ENCODE assay signal across 8 cellular contexts in the genomic region with DNA sequence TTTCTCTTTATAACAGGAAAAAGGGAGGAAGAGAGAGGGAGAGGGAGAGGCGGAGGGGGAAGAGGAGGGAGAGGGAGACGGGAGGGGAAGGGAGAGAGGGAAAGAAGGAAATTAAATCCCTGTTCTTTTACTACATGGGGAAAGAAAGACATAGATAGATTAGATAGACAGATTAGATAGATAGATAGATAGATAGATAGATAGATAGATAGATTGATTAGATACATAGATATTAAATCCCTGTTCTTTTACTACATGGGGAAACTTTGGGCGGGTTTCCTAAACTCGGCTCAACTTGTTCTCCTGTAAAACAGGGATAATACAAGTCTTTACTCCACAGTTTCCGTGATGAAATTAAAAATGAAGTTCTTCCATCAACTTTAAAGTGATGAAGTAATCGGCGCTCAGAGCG. TPM values are rescaled to one million over a fixed set of nuclear protein-coding genes. Genes with fewer than 3 reads are reported as not detected.
DNase-seq lines count a peak whose midpoint lies in the region; ATAC-seq and TF ChIP-seq lines count a peak whose summit lies in the region.

No MANE protein-coding gene starts in this region.

- H3K4me3 ChIP-seq in astrocyte of the cerebellum (ENCODE audit: low read depth, low read length), result peak overlapping the region; percentile 78
- peak overlapping the region; percentile 66 to 75 (median 68) for H3K4me3 ChIP-seq in right lobe of liver
- H3K4me3 ChIP-seq in tibial artery, result peak overlapping the region; percentile 89 to 97

- peaks cover 35% of the 10 kb centered on the region for H3K4me1 Mint-ChIP-seq in activated T-cell treated with anti-CD3 and anti-CD28 coated beads, Interleukin-2, amount 50 U/mL, for 4 hours (ENCODE audit: low read depth)

- peak overlapping the region; percentile 94 for H3K4me3 Mint-ChIP-seq in activated T-cell treated with anti-CD3 and anti-CD28 coated beads, Interleukin-2, amount 50 U/mL, for 4 hours

- H3K27me3 Mint-ChIP-seq in activated T-cell treated with anti-CD3 and anti-CD28 coated beads, Interleukin-2, amount 50 U/mL, for 4 hours (ENCODE audit: low read depth), result no peaks in the 10 kb centered on the region

- TF ChIP-seq POLR2A in right lobe of liver (IDR thresholded peaks at IDR 0.05), result no peak

- DNase-seq in activated T-cell treated with anti-CD3 and anti-CD28 coated beads, Interleukin-2, amount 50 U/mL, for 4 hours, result no peak
- no peak for DNase-seq in activated T-cell treated with anti-CD3 and anti-CD28 coated beads, Interleukin-2, amount 50 U/mL, for 1 hour
- DNase-seq in astrocyte of the cerebellum (ENCODE audit: low read depth) (no peak), right lobe of liver (no peak), tibial artery (no peak), GOT3 (lab: John Stamatoyannopoulos, UW) (no peak), T-helper 9 cell (no peak), A172 (ENCODE audit: low spot score) (no peak)

- H3K36me3 ChIP-seq in right lobe of liver (peaks cover 0 to 21% (median 0%) of the 10 kb centered on the region in 4 donors), tibial artery (peaks cover 10 to 29% (median 15%) of the 10 kb centered on the region in 3 donors)

- H3K27ac ChIP-seq in right lobe of liver, result peak overlapping the region in 2 of 3 donors; percentile 39
- peak overlapping the region; percentile 70 to 81 for H3K27ac ChIP-seq in tibial artery

- no peak for TF ChIP-seq CTCF in astrocyte of the cerebellum (IDR thresholded peaks at IDR 0.05; ENCODE audit: low read depth, low read length, missing control alignments)
- no peak for TF ChIP-seq CTCF in right lobe of liver (IDR thresholded peaks at IDR 0.05)
- no peak for TF ChIP-seq CTCF in tibial artery (IDR thresholded peaks at IDR 0.05)

- WGBS in right lobe of liver (ENCODE audit: insufficient coverage, low coverage, low lambda C conversion rate, missing lambda C conversion rate), result 10% methylated on average over 6 of the region's 8 CpGs

- no peaks in the 10 kb centered on the region for H3K27me3 ChIP-seq in right lobe of liver
- H3K27me3 ChIP-seq in tibial artery, result no peaks in the 10 kb centered on the region

- no peaks in the 10 kb centered on the region for H3K9me3 ChIP-seq in right lobe of liver
- no peaks in the 10 kb centered on the region for H3K9me3 ChIP-seq in tibial artery

- intact Hi-C loops in right lobe of liver (cut with DNase I), result no loop called here
- intact Hi-C loops in tibial artery (cut with DNase I; ENCODE audit: low total_unique reads), result no loop called here

- in situ Hi-C loops in astrocyte of the cerebellum (cut with HindIII; ENCODE audit: low sequenced_read_pairs), result no loop called here

- peaks cover 23% of the 10 kb centered on the region for H3K36me3 Mint-ChIP-seq in activated T-cell treated with anti-CD3 and anti-CD28 coated beads, Interleukin-2, amount 50 U/mL, for 4 hours (ENCODE audit: insufficient read depth)

- H3K4me1 ChIP-seq in right lobe of liver (peaks cover 0 to 4% (median 0%) of the 10 kb centered on the region in 4 donors), tibial artery (peaks cover 0 to 17% (median 15%) of the 10 kb centered on the region in 4 donors)

- ATAC-seq in activated T-cell treated with anti-CD3 and anti-CD28 coated beads, Interleukin-2, amount 50 U/mL, for 4 hours, result no peak
- ATAC-seq in right lobe of liver, result no peak

- H3K9me3 Mint-ChIP-seq in activated T-cell treated with anti-CD3 and anti-CD28 coated beads, Interleukin-2, amount 50 U/mL, for 4 hours, result no peaks in the 10 kb centered on the region

RNA-seq across cellular contexts. Expression of gene RFWD3, which starts 0.7 kb away (rescaled TPM):
- total RNA-seq in activated T-cell treated with anti-CD3 and anti-CD28 coated beads, Interleukin-2, amount 50 U/mL, for 4 hours, result 10 to 100 TPM; 70.8 to 97.0 (median 76.3) TPM
- total RNA-seq in right lobe of liver, result 10 to 100 TPM in 1 of 6 experiments, 1 to 10 TPM in 5; 5.4 to 10.3 (median 7.3) TPM
- total RNA-seq in A172 (2014; rRNA removed; shearing (Covaris generic)), result 59.3 and 79.9 TPM in 2 replicates

RNA-seq across cellular contexts. Expression of gene MLKL, which starts 34.6 kb away (rescaled TPM):
- total RNA-seq in activated T-cell treated with anti-CD3 and anti-CD28 coated beads, Interleukin-2, amount 50 U/mL, for 4 hours, result 10 to 100 TPM; 27.5 to 36.6 (median 30.9) TPM
- total RNA-seq in right lobe of liver, result 10 to 100 TPM in 1 of 6 experiments, 1 to 10 TPM in 5; 2.6 to 13.1 (median 6.1) TPM
- total RNA-seq in A172 (2014; rRNA removed; shearing (Covaris generic)), result 16.0 and 16.8 TPM in 2 replicates

RNA-seq across cellular contexts. Expression of gene GLG1, which starts 59.1 kb away (rescaled TPM):
- total RNA-seq in activated T-cell treated with anti-CD3 and anti-CD28 coated beads, Interleukin-2, amount 50 U/mL, for 4 hours, result 10 to 100 TPM; 45.1 to 52.4 (median 45.4) TPM
- total RNA-seq in right lobe of liver, result 10 to 100 TPM; 42.4 to 65.1 (median 44.7) TPM
- total RNA-seq in A172 (2014; rRNA removed; shearing (Covaris generic)), result 88.7 and 90.7 TPM in 2 replicates
